ENCODE assay signal across 1 cellular context in genomic region chr6:11392778-11393507, GRCh38.
TF ChIP-seq lines count a peak whose summit lies in the region.

No MANE protein-coding gene starts in this region.

TF ChIP-seq in HepG2, 621 proteins besides CTCF, POLR2A, EP300 and RAD21 (continued from another document):
- TF ChIP-seq, protein P1, sequence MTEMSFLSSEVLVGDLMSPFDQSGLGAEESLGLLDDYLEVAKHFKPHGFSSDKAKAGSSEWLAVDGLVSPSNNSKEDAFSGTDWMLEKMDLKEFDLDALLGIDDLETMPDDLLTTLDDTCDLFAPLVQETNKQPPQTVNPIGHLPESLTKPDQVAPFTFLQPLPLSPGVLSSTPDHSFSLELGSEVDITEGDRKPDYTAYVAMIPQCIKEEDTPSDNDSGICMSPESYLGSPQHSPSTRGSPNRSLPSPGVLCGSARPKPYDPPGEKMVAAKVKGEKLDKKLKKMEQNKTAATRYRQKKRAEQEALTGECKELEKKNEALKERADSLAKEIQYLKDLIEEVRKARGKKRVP (CRISPR knock-in tag; IDR thresholded peaks at IDR 0.05): peak; percentile 78 to 99; a peak in 3 of 4 replicates
- TF ChIP-seq ZNF362 (CRISPR knock-in tag; IDR thresholded peaks at IDR 0.05; ENCODE audit: borderline replicate concordance) (peak; percentile 66; the same call in 1 of the 2 replicates), PCBP1 (IDR thresholded peaks at IDR 0.05; ENCODE audit: borderline replicate concordance, low read depth, low read length) (no peak), HOXA3 (CRISPR knock-in tag; IDR thresholded peaks at IDR 0.05) (peak; percentile 96), ZNF251 (CRISPR knock-in tag; IDR thresholded peaks at IDR 0.05) (no peak), ZFP41 (CRISPR knock-in tag; IDR thresholded peaks at IDR 0.05; ENCODE audit: borderline replicate concordance) (no peak), MLLT10 (CRISPR knock-in tag; IDR thresholded peaks at IDR 0.05) (no peak), ZNF232 (CRISPR knock-in tag; IDR thresholded peaks at IDR 0.05; ENCODE audit: borderline replicate concordance) (no peak), ATF1 (CRISPR knock-in tag; IDR thresholded peaks at IDR 0.05) (peak; percentile 69), ZNF335 (CRISPR knock-in tag; IDR thresholded peaks at IDR 0.05) (peak; percentile 22), NFIB (CRISPR knock-in tag; IDR thresholded peaks at IDR 0.05; ENCODE audit: borderline replicate concordance) (peak; percentile 91), POGZ (CRISPR knock-in tag; IDR thresholded peaks at IDR 0.05) (peak; percentile 97), ZNF431 (CRISPR knock-in tag; IDR thresholded peaks at IDR 0.05; ENCODE audit: borderline replicate concordance, low read depth) (peak; percentile 47; the same call in 1 of the 2 replicates), ARNT (IDR thresholded peaks at IDR 0.05) (peak; percentile 85; the same call in 1 of the 2 replicates), ZFP90 (CRISPR knock-in tag; IDR thresholded peaks at IDR 0.05; ENCODE audit: borderline replicate concordance) (peak; percentile 89), ZNF773 (CRISPR knock-in tag; IDR thresholded peaks at IDR 0.05; ENCODE audit: borderline replicate concordance) (no peak), RCOR2 (CRISPR knock-in tag; IDR thresholded peaks at IDR 0.05) (peak; percentile 94), CHD2 (IDR thresholded peaks at IDR 0.05; ENCODE audit: low read depth, low read length) (no peak), ZNF550 (CRISPR knock-in tag; IDR thresholded peaks at IDR 0.05; ENCODE audit: borderline replicate concordance) (no peak), AKAP8 (CRISPR knock-in tag; IDR thresholded peaks at IDR 0.05) (peak; percentile 91; the same call in 1 of the 2 replicates), PLRG1 (conservative IDR thresholded peaks at IDR 0.05) (no peak), ZNF101 (CRISPR knock-in tag; IDR thresholded peaks at IDR 0.05; ENCODE audit: borderline replicate concordance, low read depth) (no peak), KDM5A (IDR thresholded peaks at IDR 0.05; ENCODE audit: borderline replicate concordance, low read length) (no peak; the same call in 1 of the 2 replicates), ZNF354B (CRISPR knock-in tag; IDR thresholded peaks at IDR 0.05) (no peak), POLR2AphosphoS5 (IDR thresholded peaks at IDR 0.05; ENCODE audit: low read depth, low read length) (peak; percentile 74), ZNF543 (CRISPR knock-in tag; IDR thresholded peaks at IDR 0.05) (no peak; the same call in 1 of the 2 replicates), NR1H2 (CRISPR knock-in tag; IDR thresholded peaks at IDR 0.05; ENCODE audit: borderline replicate concordance, low read depth) (no peak), SAFB2 (CRISPR knock-in tag; IDR thresholded peaks at IDR 0.05; ENCODE audit: borderline replicate concordance, low read depth) (no peak), MAFK (conservative IDR thresholded peaks at IDR 0.05 in 1 of 2, IDR thresholded peaks at IDR 0.05 in 1 of 2; ENCODE audit: low read length in 2 of 2) (peak in 1 of 2 experiments; percentile 9; a peak in 1 of 4 replicates), SMAD9 (CRISPR knock-in tag; IDR thresholded peaks at IDR 0.05) (no peak), ELK4 (CRISPR knock-in tag; IDR thresholded peaks at IDR 0.05; ENCODE audit: borderline replicate concordance) (no peak), ZNF780A (CRISPR knock-in tag; IDR thresholded peaks at IDR 0.05) (peak; percentile 90), RORA (CRISPR knock-in tag; IDR thresholded peaks at IDR 0.05) (no peak), RELA (CRISPR knock-in tag; IDR thresholded peaks at IDR 0.05) (peak; percentile 79; the same call in 1 of the 2 replicates), HNF4A (CRISPR knock-in tag; IDR thresholded peaks at IDR 0.05) (peak; percentile 95), ISX (CRISPR knock-in tag; conservative IDR thresholded peaks at IDR 0.05) (no peak), FOSL2 (CRISPR knock-in tag; IDR thresholded peaks at IDR 0.05) (peak; percentile 92), ZNF33B (CRISPR knock-in tag; IDR thresholded peaks at IDR 0.05) (0 out of 2 replicates have a peak, but pooled peaks have one; percentile 26), SYNCRIP (IDR thresholded peaks at IDR 0.05; ENCODE audit: insufficient read depth, low read depth, low read length) (no peak), ZNF800 (CRISPR knock-in tag; IDR thresholded peaks at IDR 0.05) (peak; percentile 73; the same call in 1 of the 2 replicates), GRHL1 (CRISPR knock-in tag; conservative IDR thresholded peaks at IDR 0.05) (no peak), FOXO1 (CRISPR knock-in tag; IDR thresholded peaks at IDR 0.05) (peak; percentile 99), ZSCAN20 (CRISPR knock-in tag; IDR thresholded peaks at IDR 0.05; ENCODE audit: borderline replicate concordance) (0 out of 2 replicates have a peak, but pooled peaks have one; percentile 33)
- TF ChIP-seq, protein P2, sequence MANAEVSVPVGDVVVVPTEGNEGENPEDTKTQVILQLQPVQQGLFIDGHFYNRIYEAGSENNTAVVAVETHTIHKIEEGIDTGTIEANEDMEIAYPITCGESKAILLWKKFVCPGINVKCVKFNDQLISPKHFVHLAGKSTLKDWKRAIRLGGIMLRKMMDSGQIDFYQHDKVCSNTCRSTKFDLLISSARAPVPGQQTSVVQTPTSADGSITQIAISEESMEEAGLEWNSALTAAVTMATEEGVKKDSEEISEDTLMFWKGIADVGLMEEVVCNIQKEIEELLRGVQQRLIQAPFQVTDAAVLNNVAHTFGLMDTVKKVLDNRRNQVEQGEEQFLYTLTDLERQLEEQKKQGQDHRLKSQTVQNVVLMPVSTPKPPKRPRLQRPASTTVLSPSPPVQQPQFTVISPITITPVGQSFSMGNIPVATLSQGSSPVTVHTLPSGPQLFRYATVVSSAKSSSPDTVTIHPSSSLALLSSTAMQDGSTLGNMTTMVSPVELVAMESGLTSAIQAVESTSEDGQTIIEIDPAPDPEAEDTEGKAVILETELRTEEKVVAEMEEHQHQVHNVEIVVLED (CRISPR knock-in tag; IDR thresholded peaks at IDR 0.05; ENCODE audit: borderline replicate concordance): peak; percentile 73
TF ChIP-seq in HepG2: peak in this region for 355.
